In genomic region chr19:50334741-50335421, GRCh38 we compare ENCODE assay signal across 20 cellular contexts. TPM values are rescaled to one million over a fixed set of nuclear protein-coding genes. Genes with fewer than 3 reads are reported as not detected.
DNase-seq lines count a peak whose midpoint lies in the region; ATAC-seq and TF ChIP-seq lines count a peak whose summit lies in the region.
"Had no signal": no experiment of that assay in that cellular context is flagged by ENCODE, and none has a peak within 500 bp of the region (broad histone marks: within the 10 kb centered on the region; RNA-seq: fewer than 3 reads in every experiment).

No MANE protein-coding gene starts in this region.

- no peaks in the 10 kb centered on the region for H3K36me3 ChIP-seq in Caco-2 (ENCODE audit: control insufficient read depth, insufficient read depth, low read length)
- H3K36me3 ChIP-seq: cardiac muscle cell, stomach, vagina had no signal

- no peaks in the 10 kb centered on the region for H3K9me3 ChIP-seq in Caco-2
- H3K9me3 ChIP-seq: vagina had no signal

- POLR2A ChIA-PET in Caco-2 (lab: Charles Lee), result interaction anchor here (1.9 kb wide), 1 partner anchor 22 kb away, joined by 8 read pairs; no protein-coding TSS in a partner anchor

- H3K27me3 Mint-ChIP-seq in Caco-2 (ENCODE audit: insufficient read depth, unreplicated experiment) (no peaks in the 10 kb centered on the region), naive B cell (no peaks in the 10 kb centered on the region)
- H3K27me3 Mint-ChIP-seq in activated T-helper 17 cell treated with anti-CD3 and anti-CD28 coated beads, Interleukin-2, amount 50 U/mL, for 72 hours, result peaks cover 29% of the 10 kb centered on the region

- peaks cover 37% of the 10 kb centered on the region for H3K4me1 Mint-ChIP-seq in Caco-2 (ENCODE audit: low read depth, unreplicated experiment)
- H3K4me1 Mint-ChIP-seq in activated T-helper 17 cell treated with anti-CD3 and anti-CD28 coated beads, Interleukin-2, amount 50 U/mL, for 72 hours, result peaks cover 27% of the 10 kb centered on the region
- peaks cover 65 to 92% (median 87%) of the 10 kb centered on the region in 3 donors for H3K4me1 Mint-ChIP-seq in naive B cell

- CTCF ChIA-PET in Caco-2 (lab: Charles Lee), result interaction anchor here (0.5 to 2.0 kb wide), 3 partner anchors 22 to 222 kb away, joined by 3 to 9 read pairs (median 6); partner anchors contain the start of gene JOSD2

- no peak for ATAC-seq in activated T-helper 17 cell treated with anti-CD3 and anti-CD28 coated beads, Interleukin-2, amount 50 U/mL, for 72 hours (replicated peaks)
- ATAC-seq in naive B cell (ENCODE audit: low read depth in 2 of 2) (no peak), GM21360 (IDR thresholded peaks at IDR 0.05; ENCODE audit: unreplicated experiment) (no peak)
- ATAC-seq: activated naive CD4-positive, alpha-beta T cell treated with anti-CD3 and anti-CD28 coated beads, Interleukin-2, amount 50 U/mL, for 72 hours had no signal

- H3K36me3 Mint-ChIP-seq in Caco-2 (ENCODE audit: insufficient read depth, unreplicated experiment), result peaks cover 40% of the 10 kb centered on the region
- peaks cover 28% of the 10 kb centered on the region for H3K36me3 Mint-ChIP-seq in activated T-helper 17 cell treated with anti-CD3 and anti-CD28 coated beads, Interleukin-2, amount 50 U/mL, for 72 hours (ENCODE audit: low read depth)
- H3K36me3 Mint-ChIP-seq in naive B cell, result peaks cover 13 to 26% of the 10 kb centered on the region in 2 donors

- H3K4me3 ChIP-seq in Caco-2 (ENCODE audit: low read depth, low read length), result no peak overlapping the region

- peaks cover 13% of the 10 kb centered on the region for H3K4me1 ChIP-seq in Caco-2

- no peak for TF ChIP-seq CTCF in Caco-2 (IDR thresholded peaks at IDR 0.05; ENCODE audit: insufficient read depth in 1 of 2, low read depth in 1 of 2, low read length in 1 of 2, severe bottlenecking in 1 of 2, unreplicated experiment in 1 of 2)

- intact Hi-C loops in Caco-2 (cut with micrococcal nuclease; ENCODE audit: unreplicated experiment), result no loop called here

- H3K27ac Mint-ChIP-seq in Caco-2 (ENCODE audit: unreplicated experiment) (peak overlapping the region; percentile 100), naive B cell (peak overlapping the region in 4 of 6 donors; percentile 56 to 85 (median 70))
- H3K27ac Mint-ChIP-seq in activated T-helper 17 cell treated with anti-CD3 and anti-CD28 coated beads, Interleukin-2, amount 50 U/mL, for 72 hours, result peak overlapping the region; percentile 49

- H3K9me3 Mint-ChIP-seq in Caco-2 (ENCODE audit: unreplicated experiment) (peaks cover 7% of the 10 kb centered on the region), naive B cell (peaks cover 0 to 9% (median 0%) of the 10 kb centered on the region in 7 donors)
- H3K9me3 Mint-ChIP-seq in activated T-helper 17 cell treated with anti-CD3 and anti-CD28 coated beads, Interleukin-2, amount 50 U/mL, for 72 hours, result no peaks in the 10 kb centered on the region

- DNase-seq in AG20443 (ENCODE audit: low spot score), result peak; percentile 3
- DNase-seq in Caco-2, result peak in 1 of 2 experiments; percentile 39
- no peak for DNase-seq in naive B cell
- DNase-seq in SHP77 treated with DMSO at 0.1 percent for 48 hours (lab: John Stamatoyannopoulos, UW), result no peak
- no peak for DNase-seq in stimulated activated CD4-positive, alpha-beta T cell treated with anti-CD3 and anti-CD28 coated beads, Interleukin-4, amount 100 ng/mL, for 1 hour
- DNase-seq in NCI-H2171 (lab: John Stamatoyannopoulos, UW), result no peak
- DNase-seq: activated CD8-positive, alpha-beta memory T cell treated with anti-CD3 and anti-CD28 coated beads for 24 hours; foreskin melanocyte; NCI-H187; stomach; T1000 had no signal

- H3K27me3 ChIP-seq in Caco-2 (replicated peaks; ENCODE audit: control insufficient read depth, insufficient read depth, low read length), result no peaks in the 10 kb centered on the region
- H3K27me3 ChIP-seq: cardiac muscle cell, vagina had no signal

- BruUV-seq in Caco-2 (replicated peaks; lab: Mats Ljungman, UMichigan), result no TSS peak

- H3K4me3 Mint-ChIP-seq in Caco-2 (ENCODE audit: unreplicated experiment), result peak overlapping the region; percentile 99
- H3K4me3 Mint-ChIP-seq in activated T-helper 17 cell treated with anti-CD3 and anti-CD28 coated beads, Interleukin-2, amount 50 U/mL, for 72 hours, result peak overlapping the region; percentile 82
- H3K4me3 Mint-ChIP-seq in naive B cell, result peak overlapping the region in 7 of 8 donors; percentile 5 to 95 (median 86)

RNA-seq across cellular contexts. Expression of gene KCNC3, which starts 5.7 kb away (rescaled TPM):
- 20.6 and 24.6 TPM in 2 replicates for total RNA-seq in Caco-2 (2022)
- total RNA-seq in activated T-helper 17 cell treated with anti-CD3 and anti-CD28 coated beads, Interleukin-2, amount 50 U/mL, for 72 hours, result 10 to 100 TPM; 12.8 to 18.8 TPM
- polyA plus RNA-seq in naive B cell (ENCODE audit: low read depth in 6 of 6), result under 1 TPM in 2 of 6 donors, not detected in 4; 0.08 to 0.12 TPM
- total RNA-seq: M059J had no signal

RNA-seq across cellular contexts. Expression of gene NAPSA, which starts 30.6 kb away (rescaled TPM):
- total RNA-seq in Caco-2 (2022), result 1.2 and 1.6 TPM in 2 replicates
- total RNA-seq in activated T-helper 17 cell treated with anti-CD3 and anti-CD28 coated beads, Interleukin-2, amount 50 U/mL, for 72 hours, result 10 to 100 TPM; 54.6 to 86.0 TPM
- polyA plus RNA-seq in naive B cell (ENCODE audit: low read depth in 6 of 6), result 1 to 10 TPM in 3 of 6 donors, under 1 TPM in 2, not detected in 1; 0.38 to 1.8 (median 1.1) TPM
- total RNA-seq: endothelial cell of umbilical vein, RPMI7951, skeletal muscle tissue had no signal

RNA-seq across cellular contexts. Expression of gene NR1H2, which starts 41.4 kb away (rescaled TPM):
- total RNA-seq in Caco-2 (2022), result 38.3 and 40.3 TPM in 2 replicates
- total RNA-seq in activated T-helper 17 cell treated with anti-CD3 and anti-CD28 coated beads, Interleukin-2, amount 50 U/mL, for 72 hours, result 10 to 100 TPM; 58.3 to 81.3 TPM
- 100 to 1,000 TPM in 1 of 6 donors, 10 to 100 TPM in 5; 70.9 to 115 (median 76.1) TPM for polyA plus RNA-seq in naive B cell (ENCODE audit: low read depth in 6 of 6)

RNA-seq across cellular contexts. Expression of gene POLD1, which starts 49.3 kb away (rescaled TPM):
- 128 TPM in 2 replicates for total RNA-seq in Caco-2 (2022)
- 100 to 1,000 TPM; 146 to 202 TPM for total RNA-seq in activated T-helper 17 cell treated with anti-CD3 and anti-CD28 coated beads, Interleukin-2, amount 50 U/mL, for 72 hours
- 10 to 100 TPM; 22.9 to 46.7 (median 32.1) TPM for polyA plus RNA-seq in naive B cell (ENCODE audit: low read depth in 6 of 6)

Comparison
In these comparisons a context has a peak if more than half of its experiments do, and no peak if none do; other contexts are left out.
1. H3K27ac Mint-ChIP-seq: peak in every context shown above with its lines; median percentile 100 in Caco-2; 70 in naive B cell; 49 in activated T-helper 17 cell treated with anti-CD3 and anti-CD28 coated beads, Interleukin-2, amount 50 U/mL, for 72 hours.
2. RNA of gene NAPSA, which starts 30.6 kb away (total RNA-seq): 54.6 to 86.0 TPM in activated T-helper 17 cell treated with anti-CD3 and anti-CD28 coated beads, Interleukin-2, amount 50 U/mL, for 72 hours; 1.2 to 1.6 TPM in Caco-2; every median in the first group is over 10 times any median in the second.
3. Peak in every context shown above with its lines, with median percentiles within 50 percentile points of each other: H3K4me3 Mint-ChIP-seq.